Comparison of ENCODE assay signal across 29 cellular contexts in genomic region chr15:70409388-70409787, GRCh38.
"Had no signal": no experiment of that assay in that cellular context is flagged by ENCODE, and none has a peak within 500 bp of the region (broad histone marks: within the 10 kb centered on the region; RNA-seq: fewer than 3 reads in every experiment).

No MANE protein-coding gene starts in this region.

- H3K36me3 ChIP-seq: MG63, SJCRH30 had no signal

- H3K27ac Mint-ChIP-seq: T-cell had no signal

- DNase-seq: Kasumi-1, MG63, MV-4-11, NCI-H1092, NCI-H1105, NCI-H1417 treated with DMSO at 0.1 percent for 48 hours, NCI-H1436 treated with DMSO at 0.1 percent for 48 hours, NCI-H1694 treated with DMSO at 0.1 percent for 48 hours, NCI-H187 treated with DMSO at 0.1 percent for 48 hours, NCI-H2029, NCI-H2081, NCI-H2171 treated with DMSO at 0.1 percent for 48 hours, NCI-H2227 treated with DMSO at 0.1 percent for 48 hours, NCI-H345, NCI-H446, NCI-H510A treated with DMSO at 0.1 percent for 48 hours, NCI-H524 treated with DMSO at 0.1 percent for 48 hours, NCI-H526 treated with DMSO at 0.1 percent for 48 hours, NCI-H748 treated with DMSO at 0.1 percent for 48 hours, NCI-H82, PC-9, SHP77, SIG-M5, SJCRH30, T-cell had no signal

- H3K27ac ChIP-seq: PC-9, SJCRH30, SK-N-MC had no signal

- H3K4me2 ChIP-seq: PC-9 had no signal

- H2AFZ ChIP-seq: PC-9 had no signal

- H3K27me3 ChIP-seq: MG63, SJCRH30 had no signal

- ATAC-seq: Panc1, Right ventricle myocardium inferior, SK-N-SH treated with all-trans-retinoic acid at 6 μM for 48 hours, T-cell had no signal

- H3K4me3 Mint-ChIP-seq: T-cell had no signal

- H3K4me3 ChIP-seq: MG63, PC-9, SJCRH30, SK-N-MC had no signal

- H3K36me3 Mint-ChIP-seq: T-cell had no signal
